ENCODE assay signal across 1 cellular context in genomic region chr2:232518844-232519243, GRCh38.
TF ChIP-seq lines count a peak whose summit lies in the region.

No MANE protein-coding gene starts in this region.

TF ChIP-seq in HepG2, 621 proteins besides CTCF, POLR2A, EP300 and RAD21:
- TF ChIP-seq ZNF777 (CRISPR knock-in tag; IDR thresholded peaks at IDR 0.05) (no peak), NFE2 (CRISPR knock-in tag; IDR thresholded peaks at IDR 0.05) (0 out of 2 replicates have a peak, but pooled peaks have one; percentile 35)
